In genomic region chr16:12111223-12111622, GRCh38 we compare ENCODE assay signal across 17 cellular contexts.
"Had no signal": no experiment of that assay in that cellular context is flagged by ENCODE, and none has a peak within 500 bp of the region (broad histone marks: within the 10 kb centered on the region; RNA-seq: fewer than 3 reads in every experiment).

No MANE protein-coding gene starts in this region.

- H3K4me3 ChIP-seq: lung, transverse colon had no signal

- H3K4me1 ChIP-seq: foreskin keratinocyte, parathyroid adenoma, transverse colon had no signal

- H3K9ac ChIP-seq: parathyroid adenoma had no signal

- H3K4me3 Mint-ChIP-seq: activated B cell treated with CpG ODN at 0.5 μM for 24 hours; activated CD8-positive, alpha-beta T cell treated with anti-CD3 and anti-CD28 coated beads for 36 hours; activated naive CD8-positive, alpha-beta T cell treated with anti-CD3 and anti-CD28 coated beads, Interleukin-2, amount 10 ng/mL, durations not matched to agents 7 days and 5 days; T-helper 17 cell had no signal

- H3K4me1 Mint-ChIP-seq: activated naive CD8-positive, alpha-beta T cell treated with anti-CD3 and anti-CD28 coated beads, Interleukin-2, amount 10 ng/mL, durations not matched to agents 7 days and 5 days had no signal

- H3K9me3 Mint-ChIP-seq: activated B cell treated with CpG ODN at 0.5 μM for 24 hours; activated CD8-positive, alpha-beta T cell treated with anti-CD3 and anti-CD28 coated beads for 36 hours; activated naive CD8-positive, alpha-beta T cell treated with anti-CD3 and anti-CD28 coated beads, Interleukin-2, amount 10 ng/mL, durations not matched to agents 7 days and 5 days had no signal

- H2AFZ ChIP-seq: parathyroid adenoma had no signal

- H3K36me3 Mint-ChIP-seq: activated naive CD8-positive, alpha-beta T cell treated with anti-CD3 and anti-CD28 coated beads, Interleukin-2, amount 10 ng/mL, durations not matched to agents 7 days and 5 days had no signal

- H3K36me3 ChIP-seq: transverse colon had no signal

- H3K27me3 ChIP-seq: foreskin keratinocyte, transverse colon had no signal

- H3K27ac ChIP-seq: foreskin keratinocyte, parathyroid adenoma, transverse colon had no signal

- ATAC-seq: activated CD8-positive, alpha-beta T cell treated with anti-CD3 and anti-CD28 coated beads for 36 hours; foreskin keratinocyte; stimulated activated naive CD8-positive, alpha-beta T cell treated with anti-CD3 and anti-CD28 coated beads, Interleukin-15, Interleukin-2, amounts not matched to agents 100 U/mL and 50 U/mL, for 24 hours; T-helper 17 cell had no signal

- DNase-seq: activated B cell treated with CpG ODN at 0.5 μM for 24 hours; activated CD4-positive, alpha-beta T cell treated with anti-CD3 and anti-CD28 coated beads for 48 hours; activated CD8-positive, alpha-beta T cell treated with anti-CD3 and anti-CD28 coated beads for 36 hours; activated naive CD4-positive, alpha-beta T cell; activated naive CD8-positive, alpha-beta T cell treated with anti-CD3 and anti-CD28 coated beads, Interleukin-2, amount 10 ng/mL, durations not matched to agents 7 days and 5 days; effector memory CD4-positive, alpha-beta T cell; foreskin keratinocyte; glutamatergic neuron; midbrain; retina; stimulated activated CD4-positive, alpha-beta T cell treated with anti-CD3 and anti-CD28 coated beads, Interleukin-4, amount 100 ng/mL, for 4 hours; stimulated activated CD8-positive, alpha-beta memory T cell treated with anti-CD3 and anti-CD28 coated beads, Interleukin-4, amount 100 ng/mL, for 48 hours; stimulated activated naive CD8-positive, alpha-beta T cell treated with anti-CD3 and anti-CD28 coated beads, Interleukin-15, Interleukin-2, amounts not matched to agents 100 U/mL and 50 U/mL, for 24 hours; T-helper 17 cell; transverse colon had no signal

- H3K27me3 Mint-ChIP-seq: activated B cell treated with CpG ODN at 0.5 μM for 24 hours; activated CD8-positive, alpha-beta T cell treated with anti-CD3 and anti-CD28 coated beads for 36 hours; activated naive CD8-positive, alpha-beta T cell treated with anti-CD3 and anti-CD28 coated beads, Interleukin-2, amount 10 ng/mL, durations not matched to agents 7 days and 5 days; T-helper 17 cell had no signal

- H3K27ac Mint-ChIP-seq: activated B cell treated with CpG ODN at 0.5 μM for 24 hours; activated CD8-positive, alpha-beta T cell treated with anti-CD3 and anti-CD28 coated beads for 36 hours; activated naive CD8-positive, alpha-beta T cell treated with anti-CD3 and anti-CD28 coated beads, Interleukin-2, amount 10 ng/mL, durations not matched to agents 7 days and 5 days; T-helper 17 cell had no signal

- H3K9me3 ChIP-seq: transverse colon had no signal
